ENCODE assay signal across 16 cellular contexts in genomic region chr22:48261706-48262105, GRCh38.
DNase-seq lines count a peak whose midpoint lies in the region; ATAC-seq, FAIRE-seq and TF ChIP-seq lines count a peak whose summit lies in the region.
"Had no signal": no experiment of that assay in that cellular context is flagged by ENCODE, and none has a peak within 500 bp of the region (broad histone marks: within the 10 kb centered on the region; RNA-seq: fewer than 3 reads in every experiment).

No MANE protein-coding gene starts in this region.

- FAIRE-seq in HTR-8/SVneo (lab: Jason Lieb, UNC): no peak
- FAIRE-seq: A204.1, GM12892, GM19239 had no signal

- no peak overlapping the region for H3K27ac Mint-ChIP-seq in endodermal cell
- H3K27ac Mint-ChIP-seq in stimulated activated naive B cell treated with anti-CD40 and anti-IgM and Interleukin-4, amounts not matched to agents 10 μg/mL and 1 μg/mL and 100 μg/mL, for 72 hours: no peak overlapping the region
- H3K27ac Mint-ChIP-seq: CD4-positive, alpha-beta memory T cell; IgD-negative memory B cell had no signal

- H3K79me2 ChIP-seq in MM.1S (ENCODE audit: low read length): no peaks in the 10 kb centered on the region

- no peak for ATAC-seq in stimulated activated naive B cell treated with anti-CD40 and anti-IgM and Interleukin-4, amounts not matched to agents 10 μg/mL and 1 μg/mL and 100 μg/mL, for 72 hours (replicated peaks)
- ATAC-seq: HCT116 had no signal

- peaks cover 4% of the 10 kb centered on the region for H3K27me3 Mint-ChIP-seq in endodermal cell (ENCODE audit: insufficient read depth)
- peaks cover 9 to 14% of the 10 kb centered on the region in 2 donors for H3K27me3 Mint-ChIP-seq in stimulated activated naive B cell treated with anti-CD40 and anti-IgM and Interleukin-4, amounts not matched to agents 10 μg/mL and 1 μg/mL and 100 μg/mL, for 72 hours

- H3K9ac ChIP-seq in MM.1S (ENCODE audit: low read length): no peak overlapping the region
- no peak overlapping the region for H3K9ac ChIP-seq in endodermal cell (ENCODE audit: extremely low read depth, low read length, poor library complexity, severe bottlenecking)

- H3K27me3 ChIP-seq in MM.1S (replicated peaks; ENCODE audit: insufficient read depth, low read length) (no peaks in the 10 kb centered on the region), endodermal cell (ENCODE audit: control insufficient read depth, insufficient read depth, low read length, poor library complexity, severe bottlenecking) (no peaks in the 10 kb centered on the region), spleen (replicated peaks in 1 of 7) (peaks cover 0 to 20% (median 0%) of the 10 kb centered on the region in 7 donors)
- H3K27me3 ChIP-seq: BE2C had no signal

- H3K9me3 ChIP-seq in MM.1S (replicated peaks; ENCODE audit: insufficient read depth, low read length) (no peaks in the 10 kb centered on the region), endodermal cell (ENCODE audit: control insufficient read depth, low read length) (no peaks in the 10 kb centered on the region), spleen (no peaks in the 10 kb centered on the region)

- no peak for DNase-seq in GM12864 (ENCODE audit: low read depth)
- DNase-seq in MM.1S: peak; percentile 4
- peak; percentile 44 for DNase-seq in endodermal cell
- peak; percentile 27 for DNase-seq in spleen
- no peak for DNase-seq in stimulated activated naive B cell treated with anti-CD40 and anti-IgM and Interleukin-4, amounts not matched to agents 10 μg/mL and 1 μg/mL and 100 μg/mL, for 72 hours
- DNase-seq in activated T-cell treated with anti-CD3 and anti-CD28 coated beads for 4 hours: no peak
- no peak for DNase-seq in HTR-8/SVneo (ENCODE audit: insufficient read length, low spot score)
- DNase-seq: BE2C; CD4-positive, alpha-beta memory T cell; DMS79 had no signal

- TF ChIP-seq CTCF in GM12864 (IDR thresholded peaks at IDR 0.05; ENCODE audit: low read depth, low read length, missing control alignments) (peak; percentile 8), MM.1S (IDR thresholded peaks at IDR 0.05; ENCODE audit: low read length) (no peak), endodermal cell (conservative IDR thresholded peaks at IDR 0.05) (peak; percentile 70), spleen (IDR thresholded peaks at IDR 0.05 in 8 of 11, conservative IDR thresholded peaks at IDR 0.05 in 3 of 11) (no peak)

- TF ChIP-seq POLR2A in spleen (IDR thresholded peaks at IDR 0.05): no peak

- H3K27ac ChIP-seq in MM.1S (ENCODE audit: low read length): no peak overlapping the region
- no peak overlapping the region for H3K27ac ChIP-seq in endodermal cell (ENCODE audit: low read depth, low read length)
- no peak overlapping the region for H3K27ac ChIP-seq in spleen
- H3K27ac ChIP-seq: C4-2B had no signal

- H3K36me3 ChIP-seq in MM.1S (replicated peaks; ENCODE audit: insufficient read depth, low read length): no peaks in the 10 kb centered on the region
- no peaks in the 10 kb centered on the region for H3K36me3 ChIP-seq in endodermal cell (ENCODE audit: control insufficient read depth, insufficient read depth, low read length)
- H3K36me3 ChIP-seq in spleen: no peaks in the 10 kb centered on the region
- H3K36me3 ChIP-seq: BE2C had no signal

- H3F3A ChIP-seq in MM.1S (ENCODE audit: insufficient read depth, low read length): no peaks in the 10 kb centered on the region

- H2AFZ ChIP-seq in MM.1S (ENCODE audit: low read length): no peak overlapping the region

- H3K4me1 ChIP-seq in MM.1S (ENCODE audit: low read length): no peaks in the 10 kb centered on the region
- no peaks in the 10 kb centered on the region for H3K4me1 ChIP-seq in endodermal cell (ENCODE audit: control insufficient read depth, insufficient read depth, low read length)
- H3K4me1 ChIP-seq in spleen: peaks cover 0 to 19% (median 3%) of the 10 kb centered on the region in 6 donors
- H3K4me1 ChIP-seq: BE2C had no signal

- no peak overlapping the region for H3K4me2 ChIP-seq in MM.1S (ENCODE audit: low read depth, low read length)

- H3K36me3 Mint-ChIP-seq in endodermal cell (ENCODE audit: low read depth): no peaks in the 10 kb centered on the region
- H3K36me3 Mint-ChIP-seq in stimulated activated naive B cell treated with anti-CD40 and anti-IgM and Interleukin-4, amounts not matched to agents 10 μg/mL and 1 μg/mL and 100 μg/mL, for 72 hours: no peaks in the 10 kb centered on the region
- H3K36me3 Mint-ChIP-seq: CD4-positive, alpha-beta memory T cell; IgD-negative memory B cell had no signal

- no peaks in the 10 kb centered on the region for H4K20me1 ChIP-seq in MM.1S (ENCODE audit: insufficient read depth, low read length)

- 98 to 100% methylated on average over 2 of the region's 2 CpGs for WGBS in endodermal cell (ENCODE audit: insufficient coverage in 1 of 2, insufficient read length in 1 of 2), 2 experiments
- WGBS in spleen, 5 donors: 68 to 80% (median 76%) methylated on average over 1 to 2 of the region's 2 CpGs

- no peak overlapping the region for H3K4me3 ChIP-seq in GM12864 (ENCODE audit: low read depth, low read length)
- no peak overlapping the region for H3K4me3 ChIP-seq in MM.1S (ENCODE audit: low read length)
- H3K4me3 ChIP-seq in endodermal cell (ENCODE audit: low read length): no peak overlapping the region
- H3K4me3 ChIP-seq in spleen: no peak overlapping the region

- no peak overlapping the region for H3K4me3 Mint-ChIP-seq in endodermal cell
- H3K4me3 Mint-ChIP-seq in stimulated activated naive B cell treated with anti-CD40 and anti-IgM and Interleukin-4, amounts not matched to agents 10 μg/mL and 1 μg/mL and 100 μg/mL, for 72 hours: no peak overlapping the region
- H3K4me3 Mint-ChIP-seq: CD4-positive, alpha-beta memory T cell; IgD-negative memory B cell had no signal

- H3K9me2 ChIP-seq in MM.1S (replicated peaks; ENCODE audit: insufficient read depth, low read length): no peaks in the 10 kb centered on the region

- no peaks in the 10 kb centered on the region for H3K4me1 Mint-ChIP-seq in endodermal cell
- peaks cover 13 to 18% of the 10 kb centered on the region in 2 donors for H3K4me1 Mint-ChIP-seq in stimulated activated naive B cell treated with anti-CD40 and anti-IgM and Interleukin-4, amounts not matched to agents 10 μg/mL and 1 μg/mL and 100 μg/mL, for 72 hours

- intact Hi-C loops in spleen (cut with DNase I; ENCODE audit: low total_unique reads): no loop called here

- no peaks in the 10 kb centered on the region for H3K9me3 Mint-ChIP-seq in endodermal cell
- H3K9me3 Mint-ChIP-seq in stimulated activated naive B cell treated with anti-CD40 and anti-IgM and Interleukin-4, amounts not matched to agents 10 μg/mL and 1 μg/mL and 100 μg/mL, for 72 hours: no peaks in the 10 kb centered on the region
- H3K9me3 Mint-ChIP-seq: CD4-positive, alpha-beta memory T cell; IgD-negative memory B cell had no signal

Comparison
In these comparisons a context has a peak if more than half of its experiments do, and no peak if none do; other contexts are left out.
1. DNase-seq: peak in MM.1S (single experiment), endodermal cell (single experiment) and spleen (single experiment); none in GM12864 (single experiment), stimulated activated naive B cell treated with anti-CD40 and anti-IgM and Interleukin-4, amounts not matched to agents 10 μg/mL and 1 μg/mL and 100 μg/mL, for 72 hours (single experiment), activated T-cell treated with anti-CD3 and anti-CD28 coated beads for 4 hours (single experiment) and HTR-8/SVneo (single experiment).
2. CTCF ChIP-seq: peak in GM12864 (single experiment) and endodermal cell (single experiment); none in MM.1S (single experiment) and spleen (0 of 11).